29 cellular contexts compared by ENCODE assay signal in genomic region chr7:2705371-2706096, GRCh38. TPM values are rescaled to one million over a fixed set of nuclear protein-coding genes. Genes with fewer than 3 reads are reported as not detected.
"Had no signal": no experiment of that assay in that cellular context is flagged by ENCODE, and none has a peak within 500 bp of the region (broad histone marks: within the 10 kb centered on the region; RNA-seq: fewer than 3 reads in every experiment).

No MANE protein-coding gene starts in this region.

- H3K9me3 ChIP-seq: colonic mucosa, esophagus muscularis mucosa, gastroesophageal sphincter, heart left ventricle, psoas muscle, sigmoid colon, stomach, testis, tibial artery, upper lobe of left lung, uterus had no signal

- H3K4me3 ChIP-seq: colonic mucosa, esophagus muscularis mucosa, gastroesophageal sphincter, heart left ventricle, hepatocyte, lung, neural progenitor cell, psoas muscle, sigmoid colon, stomach, testis, tibial artery, upper lobe of left lung, uterus had no signal

- ATAC-seq: foreskin keratinocyte; gastroesophageal sphincter; heart left ventricle; left lobe of liver; naive thymus-derived CD4-positive, alpha-beta T cell; psoas muscle; right cardiac atrium; stimulated activated effector memory CD8-positive, alpha-beta T cell treated with anti-CD3 and anti-CD28 coated beads, Interleukin-12 subunit alpha, Interleukin-12 subunit beta, amount 100 ng/mL, for 72 hours had no signal

- H3K4me1 ChIP-seq: colonic mucosa, foreskin keratinocyte, psoas muscle, testis, uterus had no signal

- H3K27ac ChIP-seq: colonic mucosa, esophagus muscularis mucosa, foreskin keratinocyte, gastroesophageal sphincter, heart left ventricle, hepatocyte, neural progenitor cell, psoas muscle, sigmoid colon, stomach, testis, tibial artery, upper lobe of left lung, uterus had no signal

- FAIRE-seq: endothelial cell of umbilical vein, kidney had no signal

- H3K9me3 Mint-ChIP-seq: dendritic cell treated with granulocyte-macrophage colony-stimulating factor and Interleukin-4, amounts not matched to agents 40 ng/mL and 50 ng/mL, for 4 days; memory B cell; nephron; neural progenitor cell; stimulated activated effector memory CD8-positive, alpha-beta T cell treated with anti-CD3 and anti-CD28 coated beads, Interleukin-12 subunit alpha, Interleukin-12 subunit beta, amount 100 ng/mL, for 72 hours had no signal

- H3K27me3 ChIP-seq: colonic mucosa, esophagus muscularis mucosa, foreskin keratinocyte, gastroesophageal sphincter, heart left ventricle, hepatocyte, neural progenitor cell, sigmoid colon, testis, tibial artery, upper lobe of left lung, uterus had no signal

- DNase-seq: colonic mucosa; effector CD8-positive, alpha-beta T cell; foreskin keratinocyte; heart left ventricle; kidney; naive thymus-derived CD4-positive, alpha-beta T cell; nucleus accumbens; psoas muscle; right cardiac atrium; sigmoid colon; stimulated activated CD4-positive, alpha-beta T cell treated with anti-CD3 and anti-CD28 coated beads, Interleukin-2, amount 100 ng/mL, for 24 hours; stimulated activated CD4-positive, alpha-beta T cell treated with anti-CD3 and anti-CD28 coated beads, Interleukin-4, amount 100 ng/mL, for 24 hours; stimulated activated naive CD4-positive, alpha-beta T cell treated with Interleukin-2 at 50 U/mL for 16 hours; stomach; testis; tibial artery; upper lobe of left lung; uterus had no signal

- H3K27ac Mint-ChIP-seq: dendritic cell treated with granulocyte-macrophage colony-stimulating factor and Interleukin-4, amounts not matched to agents 40 ng/mL and 50 ng/mL, for 4 days; memory B cell; naive thymus-derived CD4-positive, alpha-beta T cell; nephron; stimulated activated effector memory CD8-positive, alpha-beta T cell treated with anti-CD3 and anti-CD28 coated beads, Interleukin-12 subunit alpha, Interleukin-12 subunit beta, amount 100 ng/mL, for 72 hours had no signal

- H3K4me3 Mint-ChIP-seq: dendritic cell treated with granulocyte-macrophage colony-stimulating factor and Interleukin-4, amounts not matched to agents 40 ng/mL and 50 ng/mL, for 4 days; memory B cell; naive thymus-derived CD4-positive, alpha-beta T cell; nephron; neural progenitor cell; stimulated activated effector memory CD8-positive, alpha-beta T cell treated with anti-CD3 and anti-CD28 coated beads, Interleukin-12 subunit alpha, Interleukin-12 subunit beta, amount 100 ng/mL, for 72 hours had no signal

- H3K4me2 ChIP-seq: hepatocyte had no signal

- H3K9ac ChIP-seq: neural progenitor cell had no signal

- H3K36me3 ChIP-seq: colonic mucosa, esophagus muscularis mucosa, gastroesophageal sphincter, heart left ventricle, neural progenitor cell, sigmoid colon, stomach, tibial artery, upper lobe of left lung, uterus had no signal

- H3K36me3 Mint-ChIP-seq: memory B cell; naive thymus-derived CD4-positive, alpha-beta T cell; neural progenitor cell had no signal

RNA-seq across cellular contexts. Expression of gene AMZ1, which starts 17.5 kb away (rescaled TPM):
- total RNA-seq: endothelial cell of umbilical vein, foreskin keratinocyte, hepatocyte, psoas muscle had no signal
- polyA plus RNA-seq: endothelial cell of umbilical vein, foreskin keratinocyte, stomach had no signal
